15 cellular contexts compared by ENCODE assay signal in genomic region chr1:1332774-1333480, GRCh38. TPM values are rescaled to one million over a fixed set of nuclear protein-coding genes. Genes with fewer than 3 reads are reported as not detected.
DNase-seq lines count a peak whose midpoint lies in the region; ATAC-seq and TF ChIP-seq lines count a peak whose summit lies in the region.
"Had no signal": no experiment of that assay in that cellular context is flagged by ENCODE, and none has a peak within 500 bp of the region (broad histone marks: within the 10 kb centered on the region; RNA-seq: fewer than 3 reads in every experiment).

No MANE protein-coding gene starts in this region.

- H3K18ac ChIP-seq in mesenchymal stem cell (ENCODE audit: low read depth in 1 of 2, low read length in 2 of 2): no peak overlapping the region

- H2BK120ac ChIP-seq in mesenchymal stem cell (ENCODE audit: low read depth, low read length): no peak overlapping the region

- H2AFZ ChIP-seq in mesenchymal stem cell (ENCODE audit: low read depth, low read length): no peak overlapping the region

- TF ChIP-seq CTCF in MCF 10A (IDR thresholded peaks at IDR 0.05; ENCODE audit: unreplicated experiment): no peak

- no peak overlapping the region for H3K4ac ChIP-seq in mesenchymal stem cell (ENCODE audit: low read depth in 1 of 2, low read length in 2 of 2)

- ATAC-seq in HG03442 (IDR thresholded peaks at IDR 0.05; ENCODE audit: unreplicated experiment): no peak
- no peak for ATAC-seq in HG02840 (IDR thresholded peaks at IDR 0.05; ENCODE audit: low FRiP score, unreplicated experiment)
- ATAC-seq: naive thymus-derived CD8-positive, alpha-beta T cell had no signal

- no peak overlapping the region for H3K27ac Mint-ChIP-seq in MCF 10A (ENCODE audit: low read depth, unreplicated experiment)
- H3K27ac Mint-ChIP-seq: naive thymus-derived CD8-positive, alpha-beta T cell had no signal

- H3K79me1 ChIP-seq in mesenchymal stem cell (replicated peaks; ENCODE audit: low read length, poor library complexity, severe bottlenecking): peaks cover 8% of the 10 kb centered on the region

- H3K27me3 ChIP-seq in mesenchymal stem cell (ENCODE audit: control insufficient read depth in 1 of 2, insufficient read depth in 1 of 2, low read length in 2 of 2): no peaks in the 10 kb centered on the region
- H3K27me3 ChIP-seq: heart right ventricle, testis had no signal

- no peaks in the 10 kb centered on the region for H3K4me1 Mint-ChIP-seq in MCF 10A (ENCODE audit: insufficient read depth, unreplicated experiment)

- 93% methylated on average over 48 of the region's 48 CpGs for WGBS in mesenchymal stem cell

- no peaks in the 10 kb centered on the region for H3K9me3 ChIP-seq in mesenchymal stem cell (ENCODE audit: control insufficient read depth, low read length)
- H3K9me3 ChIP-seq: heart right ventricle, testis had no signal

- H3K23ac ChIP-seq in mesenchymal stem cell (ENCODE audit: low read length in 2 of 2): no peak overlapping the region

- POLR2A ChIA-PET in MCF 10A (lab: Yijun Ruan, JAX): interaction anchor here (0.7 to 3.0 kb wide), 8 partner anchors 11 to 105 kb away, joined by 3 to 28 read pairs (median 4); partner anchors contain the start of genes AURKAIP1 and DVL1

- BruUV-seq in MCF 10A (replicated peaks; lab: Mats Ljungman, UMichigan): no TSS peak

- no peak overlapping the region for H3K4me3 ChIP-seq in mesenchymal stem cell (ENCODE audit: insufficient read depth in 1 of 2, low read depth in 1 of 2, low read length in 2 of 2)
- H3K4me3 ChIP-seq: heart right ventricle, testis had no signal

- H2BK5ac ChIP-seq in mesenchymal stem cell (ENCODE audit: low read depth, low read length, poor library complexity, severe bottlenecking): no peak overlapping the region

- H3K27me3 Mint-ChIP-seq in MCF 10A (ENCODE audit: insufficient read depth, unreplicated experiment): no peaks in the 10 kb centered on the region
- H3K27me3 Mint-ChIP-seq: naive thymus-derived CD8-positive, alpha-beta T cell had no signal

- CTCF ChIA-PET in MCF 10A (lab: Yijun Ruan, JAX): interaction anchor here (1.3 kb wide), 1 partner anchor 15 kb away, joined by 3 read pairs; no protein-coding TSS in a partner anchor

- peaks cover 33% of the 10 kb centered on the region for H3K4me1 ChIP-seq in mesenchymal stem cell (ENCODE audit: control insufficient read depth, insufficient read depth, low read depth, low read length)

- H3K27ac ChIP-seq in mesenchymal stem cell (ENCODE audit: low read length, poor library complexity, severe bottlenecking): no peak overlapping the region
- H3K27ac ChIP-seq: heart right ventricle, testis, VCaP had no signal

- H3K4me2 ChIP-seq in mesenchymal stem cell (ENCODE audit: low read length, poor library complexity, severe bottlenecking): no peak overlapping the region

- intact Hi-C loops in MCF 10A (cut with micrococcal nuclease): no loop called here

- H3K14ac ChIP-seq in mesenchymal stem cell (ENCODE audit: low read length in 2 of 2): no peak overlapping the region

- no peak overlapping the region for H2AK5ac ChIP-seq in mesenchymal stem cell (ENCODE audit: low read length, severe bottlenecking)

- DNase-seq in HT-29 (ENCODE audit: low spot score) (peak; percentile 65), MCF 10A (ENCODE audit: unreplicated experiment) (peak; percentile 83), mesenchymal stem cell (no peak)
- no peak for DNase-seq in stimulated activated naive CD4-positive, alpha-beta T cell (lab: John Stamatoyannopoulos, UW)
- DNase-seq: amygdala; heart right ventricle; IMR-90; naive thymus-derived CD8-positive, alpha-beta T cell; NCI-H446; SW 1271 had no signal

- no peak overlapping the region for H4K8ac ChIP-seq in mesenchymal stem cell (ENCODE audit: low read length)

- peaks cover 44% of the 10 kb centered on the region for H3K36me3 Mint-ChIP-seq in MCF 10A (ENCODE audit: insufficient read depth, unreplicated experiment)
- H3K36me3 Mint-ChIP-seq: naive thymus-derived CD8-positive, alpha-beta T cell had no signal

- no peaks in the 10 kb centered on the region for H3K9me3 Mint-ChIP-seq in MCF 10A (ENCODE audit: unreplicated experiment)
- H3K9me3 Mint-ChIP-seq: naive thymus-derived CD8-positive, alpha-beta T cell had no signal

- H3K4me3 Mint-ChIP-seq in MCF 10A (ENCODE audit: unreplicated experiment): peak overlapping the region; percentile 7
- H3K4me3 Mint-ChIP-seq: naive thymus-derived CD8-positive, alpha-beta T cell had no signal

- H3K36me3 ChIP-seq in mesenchymal stem cell (ENCODE audit: control insufficient read depth in 1 of 2, insufficient read depth in 2 of 2, low read depth in 1 of 2, low read length in 2 of 2): peaks cover 0 to 88% of the 10 kb centered on the region in 2 experiments

- H2BK15ac ChIP-seq in mesenchymal stem cell (ENCODE audit: low read depth, poor library complexity, severe bottlenecking): no peak overlapping the region

- no peak overlapping the region for H2BK12ac ChIP-seq in mesenchymal stem cell (ENCODE audit: low read length in 2 of 2)

- peak overlapping the region; percentile 58 for H4K91ac ChIP-seq in mesenchymal stem cell (ENCODE audit: low read length)

- no peak overlapping the region for H3K9ac ChIP-seq in mesenchymal stem cell (ENCODE audit: low read length)

RNA-seq across cellular contexts. Expression of gene TAS1R3, which starts 1.8 kb away (rescaled TPM):
- 0.89 and 1.6 TPM in 2 replicates for total RNA-seq in HT-29 (2014; rRNA removed; shearing (Covaris generic))
- total RNA-seq in MCF 10A (2022): 0.17 TPM in 1 of 2 replicates, not detected in the other
- polyA plus RNA-seq in mesenchymal stem cell (2013, experiment 1 of 2): 0.04 TPM
- 0.04 TPM for polyA plus RNA-seq in mesenchymal stem cell (2013, experiment 2 of 2)
- total RNA-seq: epithelial cell of proximal tubule had no signal

RNA-seq across cellular contexts. Expression of gene CPTP, which starts 8.3 kb away (rescaled TPM):
- 62.5 and 70.5 TPM in 2 replicates for total RNA-seq in HT-29 (2014; rRNA removed; shearing (Covaris generic))
- 19.3 and 21.0 TPM in 2 replicates for total RNA-seq in MCF 10A (2022)
- 17.8 TPM for polyA plus RNA-seq in mesenchymal stem cell (2013, experiment 1 of 2)
- polyA plus RNA-seq in mesenchymal stem cell (2013, experiment 2 of 2): 17.7 TPM

RNA-seq across cellular contexts. Expression of gene INTS11, which starts 8.5 kb away (rescaled TPM):
- 174 and 200 TPM in 2 replicates for total RNA-seq in HT-29 (2014; rRNA removed; shearing (Covaris generic))
- 122 and 129 TPM in 2 replicates for total RNA-seq in MCF 10A (2022)
- 57.1 TPM for polyA plus RNA-seq in mesenchymal stem cell (2013, experiment 1 of 2)
- polyA plus RNA-seq in mesenchymal stem cell (2013, experiment 2 of 2): 55.5 TPM

RNA-seq across cellular contexts. Expression of gene DVL1, which starts 16.3 kb away (rescaled TPM):
- 246 and 269 TPM in 2 replicates for total RNA-seq in HT-29 (2014; rRNA removed; shearing (Covaris generic))
- 96.2 and 113 TPM in 2 replicates for total RNA-seq in MCF 10A (2022)
- 26.3 TPM for polyA plus RNA-seq in mesenchymal stem cell (2013, experiment 1 of 2)
- polyA plus RNA-seq in mesenchymal stem cell (2013, experiment 2 of 2): 26.6 TPM

RNA-seq across cellular contexts. Expression of gene PUSL1, which starts 24.5 kb away (rescaled TPM):
- 152 and 157 TPM in 2 replicates for total RNA-seq in HT-29 (2014; rRNA removed; shearing (Covaris generic))
- total RNA-seq in MCF 10A (2022): 15.9 and 27.4 TPM in 2 replicates
- polyA plus RNA-seq in mesenchymal stem cell (2013, experiment 1 of 2): 17.7 TPM
- polyA plus RNA-seq in mesenchymal stem cell (2013, experiment 2 of 2): 18.3 TPM

Comparison
In these comparisons a context has a peak if more than half of its experiments do, and no peak if none do; other contexts are left out.
1. DNase-seq: peak in HT-29 (single experiment) and MCF 10A (single experiment); none in mesenchymal stem cell (single experiment) and stimulated activated naive CD4-positive, alpha-beta T cell (0 of 6).